Comparison of ENCODE assay signal across 9 cellular contexts in genomic region chr3:186821429-186822367, GRCh38. TPM values are rescaled to one million over a fixed set of nuclear protein-coding genes. Genes with fewer than 3 reads are reported as not detected.
DNase-seq lines count a peak whose midpoint lies in the region; ATAC-seq and TF ChIP-seq lines count a peak whose summit lies in the region.
"Had no signal": no experiment of that assay in that cellular context is flagged by ENCODE, and none has a peak within 500 bp of the region (broad histone marks: within the 10 kb centered on the region; RNA-seq: fewer than 3 reads in every experiment).

No MANE protein-coding gene starts in this region.

- no peak overlapping the region for H3K4me3 Mint-ChIP-seq in activated T-helper 17 cell treated with anti-CD3 and anti-CD28 coated beads, Interleukin-2, amount 50 U/mL, for 72 hours
- H3K4me3 Mint-ChIP-seq in type B pancreatic cell: no peak overlapping the region

- no peaks in the 10 kb centered on the region for H3K9me3 Mint-ChIP-seq in activated T-helper 17 cell treated with anti-CD3 and anti-CD28 coated beads, Interleukin-2, amount 50 U/mL, for 72 hours
- H3K9me3 Mint-ChIP-seq in type B pancreatic cell: no peaks in the 10 kb centered on the region

- DNase-seq in stimulated activated CD4-positive, alpha-beta T cell treated with anti-CD3 and anti-CD28 coated beads, Interleukin-4, amount 100 ng/mL, for 24 hours: peak; percentile 25
- DNase-seq in stimulated activated CD4-positive, alpha-beta T cell treated with anti-CD3 and anti-CD28 coated beads, Interleukin-2, amount 100 ng/mL, for 24 hours: no peak
- DNase-seq in NCI-H2029 (lab: John Stamatoyannopoulos, UW) (peak; percentile 50), inferior parietal cortex (ENCODE audit: extremely low spot score) (peak; percentile 76), type B pancreatic cell (ENCODE audit: extremely low spot score, unreplicated experiment) (no peak), GM19238 (ENCODE audit: insufficient read length, low spot score) (no peak)

- H3K27ac Mint-ChIP-seq in activated T-helper 17 cell treated with anti-CD3 and anti-CD28 coated beads, Interleukin-2, amount 50 U/mL, for 72 hours: no peak overlapping the region
- no peak overlapping the region for H3K27ac Mint-ChIP-seq in type B pancreatic cell

- TF ChIP-seq CTCF in type B pancreatic cell (conservative IDR thresholded peaks at IDR 0.05): peak; percentile 83

- peaks cover 15% of the 10 kb centered on the region for H3K4me1 Mint-ChIP-seq in activated T-helper 17 cell treated with anti-CD3 and anti-CD28 coated beads, Interleukin-2, amount 50 U/mL, for 72 hours
- peaks cover 15% of the 10 kb centered on the region for H3K4me1 Mint-ChIP-seq in type B pancreatic cell (ENCODE audit: unreplicated experiment)

- H3K27me3 Mint-ChIP-seq in activated T-helper 17 cell treated with anti-CD3 and anti-CD28 coated beads, Interleukin-2, amount 50 U/mL, for 72 hours: peaks cover 4% of the 10 kb centered on the region
- peaks cover 59% of the 10 kb centered on the region for H3K27me3 Mint-ChIP-seq in type B pancreatic cell

- no peaks in the 10 kb centered on the region for H3K36me3 Mint-ChIP-seq in activated T-helper 17 cell treated with anti-CD3 and anti-CD28 coated beads, Interleukin-2, amount 50 U/mL, for 72 hours (ENCODE audit: low read depth)
- H3K36me3 Mint-ChIP-seq in type B pancreatic cell: no peaks in the 10 kb centered on the region

- ATAC-seq in activated T-helper 17 cell treated with anti-CD3 and anti-CD28 coated beads, Interleukin-2, amount 50 U/mL, for 72 hours (replicated peaks): peak; percentile 37
- ATAC-seq in HG03196 (IDR thresholded peaks at IDR 0.05; ENCODE audit: unreplicated experiment): no peak

RNA-seq across cellular contexts. Expression of gene RFC4, which starts 15.4 kb away (rescaled TPM):
- 100 to 1,000 TPM in 1 of 2 donors, 10 to 100 TPM in 1; 87.1 to 108 TPM for total RNA-seq in activated T-helper 17 cell treated with anti-CD3 and anti-CD28 coated beads, Interleukin-2, amount 50 U/mL, for 72 hours
- 33.6 and 64.2 TPM in 2 replicates for total RNA-seq in type B pancreatic cell (ENCODE audit: low replicate concordance)

RNA-seq across cellular contexts. Expression of gene ADIPOQ, which starts 20.8 kb away (rescaled TPM):
- total RNA-seq in activated T-helper 17 cell treated with anti-CD3 and anti-CD28 coated beads, Interleukin-2, amount 50 U/mL, for 72 hours: not detected
- total RNA-seq in type B pancreatic cell (ENCODE audit: low replicate concordance): not detected in 2 replicates
- total RNA-seq: temporal lobe had no signal

RNA-seq across cellular contexts. Expression of gene EIF4A2, which starts 38.3 kb away (rescaled TPM):
- total RNA-seq in activated T-helper 17 cell treated with anti-CD3 and anti-CD28 coated beads, Interleukin-2, amount 50 U/mL, for 72 hours: 100 to 1,000 TPM; 266 to 346 TPM
- total RNA-seq in type B pancreatic cell (ENCODE audit: low replicate concordance): 477 and 480 TPM in 2 replicates

Comparison
In these comparisons a context has a peak if more than half of its experiments do, and no peak if none do; other contexts are left out.
1. DNase-seq: peak in stimulated activated CD4-positive, alpha-beta T cell treated with anti-CD3 and anti-CD28 coated beads, Interleukin-4, amount 100 ng/mL, for 24 hours (single experiment), NCI-H2029 (single experiment) and inferior parietal cortex (single experiment); none in stimulated activated CD4-positive, alpha-beta T cell treated with anti-CD3 and anti-CD28 coated beads, Interleukin-2, amount 100 ng/mL, for 24 hours (0 of 2), type B pancreatic cell (single experiment) and GM19238 (single experiment).